Comparison of ENCODE assay signal across 8 cellular contexts in genomic region chr5:16543206-16543605, GRCh38.
DNase-seq lines count a peak whose midpoint lies in the region; ATAC-seq and TF ChIP-seq lines count a peak whose summit lies in the region.
"Not testable (repeated sequence)": the region's sequence is repeated elsewhere in the genome, so short reads cannot be mapped to it uniquely, and the experiment has no call there.

No MANE protein-coding gene starts in this region.

- H3K4me1 ChIP-seq in GM23248 (ENCODE audit: insufficient read depth) (peaks cover 31% of the 10 kb centered on the region), skeletal muscle tissue (ENCODE audit: control insufficient read depth in 3 of 3, insufficient read depth in 3 of 3, low read length in 3 of 3) (peaks cover 29 to 52% (median 48%) of the 10 kb centered on the region in 3 donors)

- ATAC-seq in left colon, result peak; percentile 32

- DNase-seq in AG10803 (ENCODE audit: low read depth) (peak; percentile 13), GM23248 (peak; percentile 33), MG63 (peak; percentile 78), brain microvascular endothelial cell (peak; percentile 77), fibroblast of peridontal ligament (ENCODE audit: extremely low read depth) (peak; percentile 54)
- not testable (repeated sequence) for DNase-seq in left colon

- WGBS in GM23248 (ENCODE audit: low coverage in 1 of 2, low lambda C conversion rate in 2 of 2, missing lambda C conversion rate in 2 of 2), 2 experiments, result 87 to 92% methylated on average over 7 of the region's 7 CpGs

- H3K9ac ChIP-seq in GM23248; skeletal muscle tissue (ENCODE audit: low read depth in 1 of 3, low read length in 3 of 3): not testable (repeated sequence)

- H3K4me2 ChIP-seq in GM23248 (ENCODE audit: unreplicated experiment), result not testable (repeated sequence)

- not testable (repeated sequence) for H3K36me3 ChIP-seq in GM23248 (ENCODE audit: low read depth); MG63; brain microvascular endothelial cell (replicated peaks); skeletal muscle tissue (ENCODE audit: control insufficient read depth in 3 of 3, insufficient read depth in 3 of 3, low read length in 3 of 3)

- H2AFZ ChIP-seq in GM23248, result not testable (repeated sequence)

- H3K27me3 ChIP-seq in GM23248 (replicated peaks; ENCODE audit: insufficient read depth); MG63; brain microvascular endothelial cell (replicated peaks); skeletal muscle tissue (ENCODE audit: control insufficient read depth in 3 of 3, insufficient read depth in 3 of 3, low read length in 3 of 3): not testable (repeated sequence)

- not testable (repeated sequence) for H3K9me3 ChIP-seq in GM23248 (ENCODE audit: low read depth); MG63; skeletal muscle tissue (ENCODE audit: control insufficient read depth in 3 of 3, low read length in 3 of 3)

- not testable (repeated sequence) for H3K9me2 ChIP-seq in GM23248 (ENCODE audit: insufficient read depth)

- H3K27ac ChIP-seq in GM23248, result not testable (repeated sequence)
- H3K27ac ChIP-seq in VCaP (peak overlapping the region; percentile 97), brain microvascular endothelial cell (peak overlapping the region; percentile 27), skeletal muscle tissue (ENCODE audit: low read depth, low read length) (peak overlapping the region; percentile 90)

- H3F3A ChIP-seq in GM23248 (ENCODE audit: insufficient read depth), result peaks cover 19% of the 10 kb centered on the region

- intact Hi-C loops in left colon (cut with DNase I, micrococcal nuclease), result not testable (repeated sequence)

- in situ Hi-C loops in GM23248 (cut with MboI); brain microvascular endothelial cell (cut with HindIII; ENCODE audit: low pct_ligation_motif_present, low sequenced_read_pairs): not testable (repeated sequence)

- H3K4me3 ChIP-seq in AG10803 (ENCODE audit: low read length); GM23248; MG63; brain microvascular endothelial cell (ENCODE audit: low read depth, low read length); skeletal muscle tissue (ENCODE audit: low read length in 3 of 3): not testable (repeated sequence)

- TF ChIP-seq CTCF in AG10803 (conservative IDR thresholded peaks at IDR 0.05; ENCODE audit: low read length); VCaP (conservative IDR thresholded peaks at IDR 0.05); brain microvascular endothelial cell (IDR thresholded peaks at IDR 0.05; ENCODE audit: low read depth, low read length, missing control alignments): not testable (repeated sequence)

- H3K79me2 ChIP-seq in GM23248 (ENCODE audit: insufficient read depth), result not testable (repeated sequence)

- not testable (repeated sequence) for H4K20me1 ChIP-seq in GM23248 (ENCODE audit: insufficient read depth)
